Comparison of ENCODE assay signal across 25 cellular contexts in genomic region chr16:62201911-62202310, GRCh38.
"Had no signal": no experiment of that assay in that cellular context is flagged by ENCODE, and none has a peak within 500 bp of the region (broad histone marks: within the 10 kb centered on the region; RNA-seq: fewer than 3 reads in every experiment).

No MANE protein-coding gene starts in this region.

- H3K36me3 Mint-ChIP-seq: activated CD8-positive, alpha-beta memory T cell treated with anti-CD3 and anti-CD28 coated beads, Interleukin-2, amount 10 ng/mL, durations not matched to agents 7 days and 5 days; activated naive CD4-positive, alpha-beta T cell treated with anti-CD3 and anti-CD28 coated beads, Interleukin-2, amount 50 U/mL, for 24 hours had no signal

- DNase-seq: activated B cell treated with CpG ODN at 0.5 μM for 24 hours; activated CD4-positive, alpha-beta T cell treated with anti-CD3 and anti-CD28 coated beads, Interleukin-2, amount 50 U/mL, for 1 hour; activated CD8-positive, alpha-beta memory T cell treated with anti-CD3 and anti-CD28 coated beads, Interleukin-2, amount 10 ng/mL, durations not matched to agents 7 days and 5 days; activated CD8-positive, alpha-beta T cell treated with anti-CD3 and anti-CD28 coated beads, Interleukin-2, amount 10 ng/mL, durations not matched to agents 7 days and 5 days; activated T-cell treated with anti-CD3 and anti-CD28 coated beads, Interleukin-2, amount 50 U/mL, for 48 hours; central memory CD4-positive, alpha-beta T cell; foreskin keratinocyte; heart left ventricle; hypothalamus; islet precursor cell; left ventricle myocardium inferior; mucosa of descending colon; posterior cingulate gyrus; right cardiac atrium; spleen; stimulated activated naive CD4-positive, alpha-beta T cell; transverse colon had no signal

- H3K4me3 ChIP-seq: breast epithelium, esophagus muscularis mucosa, heart left ventricle, left ventricle myocardium inferior, lung, mucosa of descending colon, spleen, suprapubic skin, transverse colon had no signal

- ATAC-seq: activated CD8-positive, alpha-beta memory T cell treated with anti-CD3 and anti-CD28 coated beads, Interleukin-2, amount 10 ng/mL, durations not matched to agents 7 days and 5 days; activated CD8-positive, alpha-beta T cell treated with anti-CD3 and anti-CD28 coated beads, Interleukin-2, amount 10 ng/mL, durations not matched to agents 7 days and 5 days; foreskin keratinocyte; heart left ventricle; mucosa of descending colon; natural killer cell treated with Interleukin-12 subunit alpha and Interleukin-12 subunit beta and Interleukin-15 and Interleukin-18, amount 100 ng/mL, for 72 hours; right cardiac atrium had no signal

- H3K4me3 Mint-ChIP-seq: activated B cell treated with CpG ODN at 0.5 μM for 24 hours; activated CD8-positive, alpha-beta memory T cell treated with anti-CD3 and anti-CD28 coated beads, Interleukin-2, amount 10 ng/mL, durations not matched to agents 7 days and 5 days; activated CD8-positive, alpha-beta T cell treated with anti-CD3 and anti-CD28 coated beads, Interleukin-2, amount 10 ng/mL, durations not matched to agents 7 days and 5 days; activated naive CD4-positive, alpha-beta T cell treated with anti-CD3 and anti-CD28 coated beads, Interleukin-2, amount 50 U/mL, for 24 hours; dendritic cell treated with granulocyte-macrophage colony-stimulating factor and Interleukin-4, amounts not matched to agents 40 ng/mL and 50 ng/mL, for 4 days; natural killer cell treated with Interleukin-12 subunit alpha and Interleukin-12 subunit beta and Interleukin-15 and Interleukin-18, amount 100 ng/mL, for 72 hours had no signal

- H3K4me1 Mint-ChIP-seq: activated B cell treated with CpG ODN at 0.5 μM for 24 hours; activated CD8-positive, alpha-beta memory T cell treated with anti-CD3 and anti-CD28 coated beads, Interleukin-2, amount 10 ng/mL, durations not matched to agents 7 days and 5 days; activated naive CD4-positive, alpha-beta T cell treated with anti-CD3 and anti-CD28 coated beads, Interleukin-2, amount 50 U/mL, for 24 hours had no signal

- H3K27me3 Mint-ChIP-seq: activated B cell treated with CpG ODN at 0.5 μM for 24 hours; activated CD8-positive, alpha-beta memory T cell treated with anti-CD3 and anti-CD28 coated beads, Interleukin-2, amount 10 ng/mL, durations not matched to agents 7 days and 5 days; activated naive CD4-positive, alpha-beta T cell treated with anti-CD3 and anti-CD28 coated beads, Interleukin-2, amount 50 U/mL, for 24 hours; dendritic cell treated with granulocyte-macrophage colony-stimulating factor and Interleukin-4, amounts not matched to agents 40 ng/mL and 50 ng/mL, for 4 days; natural killer cell treated with Interleukin-12 subunit alpha and Interleukin-12 subunit beta and Interleukin-15 and Interleukin-18, amount 100 ng/mL, for 72 hours had no signal

- H3K9me3 Mint-ChIP-seq: dendritic cell treated with granulocyte-macrophage colony-stimulating factor and Interleukin-4, amounts not matched to agents 40 ng/mL and 50 ng/mL, for 4 days had no signal

- H3K27ac Mint-ChIP-seq: activated B cell treated with CpG ODN at 0.5 μM for 24 hours; activated CD8-positive, alpha-beta memory T cell treated with anti-CD3 and anti-CD28 coated beads, Interleukin-2, amount 10 ng/mL, durations not matched to agents 7 days and 5 days; activated CD8-positive, alpha-beta T cell treated with anti-CD3 and anti-CD28 coated beads, Interleukin-2, amount 10 ng/mL, durations not matched to agents 7 days and 5 days; activated naive CD4-positive, alpha-beta T cell treated with anti-CD3 and anti-CD28 coated beads, Interleukin-2, amount 50 U/mL, for 24 hours; activated T-helper 2 cell treated with anti-CD3 and anti-CD28 coated beads, Interferon-gamma antibody, Interleukin-2, Interleukin-4, amounts not matched to agents 10 μg/mL and 5 μg/mL and 100 μg/mL, durations not matched to agents 14 hours and 24 hours and 36 hours; dendritic cell treated with granulocyte-macrophage colony-stimulating factor and Interleukin-4, amounts not matched to agents 40 ng/mL and 50 ng/mL, for 4 days; natural killer cell treated with Interleukin-12 subunit alpha and Interleukin-12 subunit beta and Interleukin-15 and Interleukin-18, amount 100 ng/mL, for 72 hours had no signal
